In the genomic region with DNA sequence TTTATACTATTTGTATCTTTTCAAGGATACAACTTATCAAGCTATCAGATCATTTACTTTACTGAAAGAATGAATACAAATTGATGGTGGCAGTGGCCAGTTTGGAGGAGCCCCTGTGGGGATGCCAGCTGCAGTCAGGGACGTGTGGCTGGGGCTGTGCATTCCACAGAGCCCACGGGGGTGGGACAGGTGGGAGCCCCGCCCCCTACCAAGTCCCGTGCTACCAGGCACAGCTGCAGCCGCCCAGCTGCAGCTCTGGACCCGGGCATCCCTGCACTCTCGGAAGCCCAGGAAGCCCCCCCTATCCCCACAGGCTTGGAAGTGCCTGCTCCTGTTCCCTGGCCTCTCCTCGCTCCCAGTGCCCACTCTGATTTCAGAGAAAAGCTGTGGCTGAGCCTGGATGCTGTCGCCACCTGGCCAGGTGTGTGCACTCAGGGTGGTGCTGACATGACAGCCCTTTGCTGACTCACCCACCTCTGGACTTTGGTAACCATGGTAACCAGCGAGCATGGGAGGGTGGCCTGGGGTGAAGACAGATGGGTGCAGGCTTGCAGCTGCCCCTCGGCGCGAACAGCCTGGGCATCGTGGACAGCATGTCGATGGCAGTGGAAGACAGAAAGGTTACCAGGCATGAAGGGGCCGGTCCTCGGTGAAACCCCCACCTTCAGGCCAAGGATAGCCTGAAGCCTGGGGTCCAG, we compare ENCODE assay signal across 21 cellular contexts.
DNase-seq lines count a peak whose midpoint lies in the region; ATAC-seq lines count a peak whose summit lies in the region.
"Had no signal": no experiment of that assay in that cellular context is flagged by ENCODE, and none has a peak within 500 bp of the region (broad histone marks: within the 10 kb centered on the region; RNA-seq: fewer than 3 reads in every experiment).

No MANE protein-coding gene starts in this region.

- no peak for ATAC-seq in GM21619 (IDR thresholded peaks at IDR 0.05; ENCODE audit: unreplicated experiment)
- ATAC-seq: heart left ventricle; natural killer cell treated with Interleukin-12 subunit alpha and Interleukin-12 subunit beta and Interleukin-15 and Interleukin-18, amount 100 ng/mL, for 72 hours; upper lobe of right lung had no signal

- DNase-seq in D341Med (ENCODE audit: low spot score) (peak; percentile 8), HPDE6-E6E7 (ENCODE audit: extremely low spot score) (peak; percentile 8), SHP77 (lab: John Stamatoyannopoulos, UW) (peak; percentile 23 to 36), iPS-NIHi7 (ENCODE audit: extremely low spot score) (peak; percentile 31), epidermal melanocyte (ENCODE audit: insufficient read length, low spot score) (no peak), CD1c-positive myeloid dendritic cell (ENCODE audit: extremely low spot score) (no peak)
- DNase-seq: activated CD4-positive, alpha-beta T cell treated with anti-CD3 and anti-CD28 coated beads, Interleukin-2, amount 10 ng/mL, durations not matched to agents 24 days and 14 days; activated gamma-delta T cell; Caco-2; GDM1; heart left ventricle; kidney; mesenchymal stem cell; NCI-H1694 treated with DMSO at 0.1 percent for 48 hours; NCI-H526 treated with DMSO at 0.1 percent for 48 hours; stimulated activated CD4-positive, alpha-beta T cell treated with anti-CD3 and anti-CD28 coated beads, Interleukin-2, amount 100 ng/mL, for 24 hours; stomach; SW 1271; upper lobe of right lung had no signal

Comparison
In these comparisons a context has a peak if more than half of its experiments do, and no peak if none do; other contexts are left out.
1. DNase-seq: peak in D341Med (single experiment), HPDE6-E6E7 (single experiment), SHP77 (2 of 2) and iPS-NIHi7 (single experiment); none in epidermal melanocyte (single experiment) and CD1c-positive myeloid dendritic cell (single experiment).